Comparison of ENCODE assay signal across 8 cellular contexts in the genomic region with DNA sequence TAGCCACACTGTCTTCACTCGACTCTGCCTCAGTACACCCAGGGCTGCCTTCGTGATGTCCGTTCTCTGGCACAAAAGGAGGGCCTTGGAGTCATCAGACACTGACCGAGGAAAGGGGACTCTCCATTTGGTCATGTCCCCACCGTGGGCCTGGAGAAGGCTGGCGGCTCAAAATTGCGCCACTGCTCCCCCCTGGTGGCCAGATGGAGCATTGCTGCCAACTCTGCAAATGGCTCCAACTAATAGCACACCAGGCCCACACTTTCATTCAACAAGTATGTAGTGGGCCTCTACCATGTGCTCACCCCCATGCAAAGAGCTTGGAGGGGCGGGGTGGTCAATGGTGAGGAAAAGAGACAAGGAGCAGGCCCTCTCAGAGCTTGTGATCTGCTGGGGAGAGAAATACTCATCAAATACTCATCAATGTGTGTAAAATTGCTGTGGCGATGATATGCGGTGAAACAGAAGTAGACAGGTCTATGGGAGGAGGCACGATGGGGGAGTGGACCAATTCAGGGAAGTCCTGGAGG. TPM values are rescaled to one million over a fixed set of nuclear protein-coding genes. Genes with fewer than 3 reads are reported as not detected.
DNase-seq lines count a peak whose midpoint lies in the region; ATAC-seq and TF ChIP-seq lines count a peak whose summit lies in the region.

No MANE protein-coding gene starts in this region.

- CTCF ChIA-PET in activated CD4-positive, alpha-beta T cell treated with anti-CD3 and anti-CD28 coated beads, Interleukin-2, amount 10 ng/mL, durations not matched to agents 7 days and 5 days (lab: Charles Lee): interaction anchor here (0.8 to 5.3 kb wide), 14 partner anchors 8 to 129 kb away, joined by 3 to 30 read pairs (median 4); a partner anchor contains a TSS

- H3K9me3 Mint-ChIP-seq in activated CD4-positive, alpha-beta T cell treated with anti-CD3 and anti-CD28 coated beads, Interleukin-2, amount 10 ng/mL, durations not matched to agents 7 days and 5 days: no peaks in the 10 kb centered on the region

- POLR2A ChIA-PET in activated CD4-positive, alpha-beta T cell treated with anti-CD3 and anti-CD28 coated beads, Interleukin-2, amount 10 ng/mL, durations not matched to agents 7 days and 5 days (lab: Charles Lee): no interaction called here

- peaks cover 9% of the 10 kb centered on the region for H3K36me3 Mint-ChIP-seq in activated CD4-positive, alpha-beta T cell treated with anti-CD3 and anti-CD28 coated beads, Interleukin-2, amount 10 ng/mL, durations not matched to agents 7 days and 5 days (ENCODE audit: low read depth)

- peak; percentile 97 for TF ChIP-seq CTCF in lower lobe of right lung (IDR thresholded peaks at IDR 0.05)

- H3K27me3 ChIP-seq in lower lobe of right lung (ENCODE audit: low read depth): peaks cover 14% of the 10 kb centered on the region

- no peak overlapping the region for H3K27ac Mint-ChIP-seq in activated CD4-positive, alpha-beta T cell treated with anti-CD3 and anti-CD28 coated beads, Interleukin-2, amount 10 ng/mL, durations not matched to agents 7 days and 5 days

- no peaks in the 10 kb centered on the region for H3K36me3 ChIP-seq in lower lobe of right lung

- no peak overlapping the region for H3K4me3 ChIP-seq in lower lobe of right lung

- peaks cover 17% of the 10 kb centered on the region for H3K27me3 Mint-ChIP-seq in activated CD4-positive, alpha-beta T cell treated with anti-CD3 and anti-CD28 coated beads, Interleukin-2, amount 10 ng/mL, durations not matched to agents 7 days and 5 days

- H3K4me3 Mint-ChIP-seq in activated CD4-positive, alpha-beta T cell treated with anti-CD3 and anti-CD28 coated beads, Interleukin-2, amount 10 ng/mL, durations not matched to agents 7 days and 5 days: no peak overlapping the region

- H3K27ac ChIP-seq in lower lobe of right lung: no peak overlapping the region

- DNase-seq in activated gamma-delta T cell treated with Interleukin-2 at 50 U/mL for 16 hours: peak; percentile 69
- DNase-seq in activated gamma-delta T cell (lab: John Stamatoyannopoulos, UW): no peak
- peak; percentile 61 for DNase-seq in NCI-H2227 treated with DMSO at 0.1 percent for 48 hours (lab: John Stamatoyannopoulos, UW)
- peak; percentile 71 for DNase-seq in activated CD4-positive, alpha-beta T cell treated with anti-CD3 and anti-CD28 coated beads, Interleukin-2, amount 10 ng/mL, durations not matched to agents 7 days and 5 days
- DNase-seq in dedifferentiated amniotic fluid mesenchymal stem cell (ENCODE audit: extremely low spot score): peak; percentile 26
- DNase-seq in lower lobe of right lung: peak; percentile 78
- peak; percentile 52 for DNase-seq in stimulated activated CD8-positive, alpha-beta memory T cell treated with anti-CD3 and anti-CD28 coated beads, Interleukin-15, amount 100 ng/mL, for 1 hour (ENCODE audit: low read depth)

- H3K4me1 Mint-ChIP-seq in activated CD4-positive, alpha-beta T cell treated with anti-CD3 and anti-CD28 coated beads, Interleukin-2, amount 10 ng/mL, durations not matched to agents 7 days and 5 days: peaks cover 19% of the 10 kb centered on the region

- no peaks in the 10 kb centered on the region for H3K9me3 ChIP-seq in lower lobe of right lung

- intact Hi-C loops in lower lobe of right lung (cut with DNase I): no loop called here

- H3K4me1 ChIP-seq in lower lobe of right lung: peaks cover 21% of the 10 kb centered on the region

- ATAC-seq in lower lobe of right lung (peak; percentile 69 to 70), HG03108 (IDR thresholded peaks at IDR 0.05; ENCODE audit: unreplicated experiment) (no peak)

RNA-seq across cellular contexts. Expression of a gene that starts 5.2 kb away (rescaled TPM):
- under 1 TPM; 0.20 to 0.25 TPM for total RNA-seq in activated CD4-positive, alpha-beta T cell treated with anti-CD3 and anti-CD28 coated beads, Interleukin-2, amount 10 ng/mL, durations not matched to agents 7 days and 5 days
- total RNA-seq in lower lobe of right lung: 0.83 TPM

RNA-seq across cellular contexts. Expression of a gene that starts 7.9 kb away (rescaled TPM):
- total RNA-seq in activated CD4-positive, alpha-beta T cell treated with anti-CD3 and anti-CD28 coated beads, Interleukin-2, amount 10 ng/mL, durations not matched to agents 7 days and 5 days: 10 to 100 TPM; 36.0 to 43.4 TPM
- total RNA-seq in lower lobe of right lung: 12.6 TPM

RNA-seq across cellular contexts. Expression of a gene that starts 28.5 kb away (rescaled TPM):
- total RNA-seq in activated CD4-positive, alpha-beta T cell treated with anti-CD3 and anti-CD28 coated beads, Interleukin-2, amount 10 ng/mL, durations not matched to agents 7 days and 5 days: not detected
- total RNA-seq in lower lobe of right lung: not detected

RNA-seq across cellular contexts. Expression of a gene that starts 58.1 kb away (rescaled TPM):
- total RNA-seq in activated CD4-positive, alpha-beta T cell treated with anti-CD3 and anti-CD28 coated beads, Interleukin-2, amount 10 ng/mL, durations not matched to agents 7 days and 5 days: not detected
- total RNA-seq in lower lobe of right lung: 0.21 TPM

RNA-seq across cellular contexts. Expression of a gene that starts 59.1 kb away (rescaled TPM):
- not detected for total RNA-seq in activated CD4-positive, alpha-beta T cell treated with anti-CD3 and anti-CD28 coated beads, Interleukin-2, amount 10 ng/mL, durations not matched to agents 7 days and 5 days
- total RNA-seq in lower lobe of right lung: not detected
